7 cellular contexts compared by ENCODE assay signal in genomic region chr2:47903781-47904447, GRCh38. TPM values are rescaled to one million over a fixed set of nuclear protein-coding genes. Genes with fewer than 3 reads are reported as not detected.
DNase-seq lines count a peak whose midpoint lies in the region; ATAC-seq lines count a peak whose summit lies in the region.

No MANE protein-coding gene starts in this region.

- H3K27me3 ChIP-seq in iPS DF 6.9 (ENCODE audit: control insufficient read depth, insufficient read depth, low read length) = no peaks in the 10 kb centered on the region

- H3K4me3 ChIP-seq in iPS DF 6.9 (ENCODE audit: low read length) = peak overlapping the region; percentile 59; the same call in 1 of the 2 replicates

- peak overlapping the region; percentile 89 for H3K4me3 Mint-ChIP-seq in activated CD8-positive, alpha-beta T cell treated with anti-CD3 and anti-CD28 coated beads, Interleukin-2, amount 10 ng/mL, durations not matched to agents 7 days and 5 days
- peak overlapping the region; percentile 89 to 99 for H3K4me3 Mint-ChIP-seq in stimulated activated naive B cell treated with anti-CD40 and anti-IgM and Interleukin-4, amounts not matched to agents 10 μg/mL and 1 μg/mL and 100 μg/mL, for 72 hours

- CTCF ChIA-PET in activated CD8-positive, alpha-beta T cell treated with anti-CD3 and anti-CD28 coated beads, Interleukin-2, amount 10 ng/mL, durations not matched to agents 7 days and 5 days (lab: Charles Lee) = interaction anchor here (1.5 kb wide), 1 partner anchor 15 kb away, joined by 4 read pairs; no protein-coding TSS in a partner anchor

- no peak for ATAC-seq in activated CD8-positive, alpha-beta T cell treated with anti-CD3 and anti-CD28 coated beads, Interleukin-2, amount 10 ng/mL, durations not matched to agents 7 days and 5 days
- ATAC-seq in stimulated activated naive B cell treated with anti-CD40 and anti-IgM and Interleukin-4, amounts not matched to agents 10 μg/mL and 1 μg/mL and 100 μg/mL, for 72 hours (replicated peaks) = no peak
- ATAC-seq in GM21619 (IDR thresholded peaks at IDR 0.05; ENCODE audit: unreplicated experiment) = no peak

- no peaks in the 10 kb centered on the region for H3K36me3 ChIP-seq in iPS DF 6.9 (ENCODE audit: control insufficient read depth, insufficient read depth, low read length)

- no CpG with 5 or more reads among the region's 9 CpGs for WGBS in iPS DF 6.9 (ENCODE audit: insufficient coverage, insufficient read length)

- H3K27me3 Mint-ChIP-seq in activated CD8-positive, alpha-beta T cell treated with anti-CD3 and anti-CD28 coated beads, Interleukin-2, amount 10 ng/mL, durations not matched to agents 7 days and 5 days (ENCODE audit: low read depth) = no peaks in the 10 kb centered on the region
- H3K27me3 Mint-ChIP-seq in stimulated activated naive B cell treated with anti-CD40 and anti-IgM and Interleukin-4, amounts not matched to agents 10 μg/mL and 1 μg/mL and 100 μg/mL, for 72 hours = no peaks in the 10 kb centered on the region

- H3K27ac ChIP-seq in iPS DF 6.9 (ENCODE audit: low read length) = no peak overlapping the region

- DNase-seq in HT-29 (ENCODE audit: low spot score) = peak; percentile 13
- DNase-seq in activated CD8-positive, alpha-beta T cell treated with anti-CD3 and anti-CD28 coated beads, Interleukin-2, amount 10 ng/mL, durations not matched to agents 7 days and 5 days = no peak
- no peak for DNase-seq in iPS DF 6.9 (ENCODE audit: low read depth, low spot score)
- no peak for DNase-seq in stimulated activated naive B cell treated with anti-CD40 and anti-IgM and Interleukin-4, amounts not matched to agents 10 μg/mL and 1 μg/mL and 100 μg/mL, for 72 hours
- DNase-seq in NCI-H510A treated with DMSO at 0.1 percent for 48 hours (lab: John Stamatoyannopoulos, UW) = no peak
- DNase-seq in LoVo (ENCODE audit: low spot score) = no peak

- H3K9me3 Mint-ChIP-seq in activated CD8-positive, alpha-beta T cell treated with anti-CD3 and anti-CD28 coated beads, Interleukin-2, amount 10 ng/mL, durations not matched to agents 7 days and 5 days (ENCODE audit: insufficient read depth) = no peaks in the 10 kb centered on the region
- H3K9me3 Mint-ChIP-seq in stimulated activated naive B cell treated with anti-CD40 and anti-IgM and Interleukin-4, amounts not matched to agents 10 μg/mL and 1 μg/mL and 100 μg/mL, for 72 hours = no peaks in the 10 kb centered on the region

- POLR2A ChIA-PET in activated CD8-positive, alpha-beta T cell treated with anti-CD3 and anti-CD28 coated beads, Interleukin-2, amount 10 ng/mL, durations not matched to agents 7 days and 5 days (lab: Charles Lee) = no interaction called here

- H3K27ac Mint-ChIP-seq in activated CD8-positive, alpha-beta T cell treated with anti-CD3 and anti-CD28 coated beads, Interleukin-2, amount 10 ng/mL, durations not matched to agents 7 days and 5 days = peak overlapping the region; percentile 98
- peak overlapping the region; percentile 97 for H3K27ac Mint-ChIP-seq in stimulated activated naive B cell treated with anti-CD40 and anti-IgM and Interleukin-4, amounts not matched to agents 10 μg/mL and 1 μg/mL and 100 μg/mL, for 72 hours

- H3K4me1 ChIP-seq in iPS DF 6.9 (ENCODE audit: control insufficient read depth, insufficient read depth, low read length) = no peaks in the 10 kb centered on the region; the same call in 1 of the 2 replicates

- peaks cover 8% of the 10 kb centered on the region for H3K36me3 Mint-ChIP-seq in activated CD8-positive, alpha-beta T cell treated with anti-CD3 and anti-CD28 coated beads, Interleukin-2, amount 10 ng/mL, durations not matched to agents 7 days and 5 days (ENCODE audit: low read depth)
- H3K36me3 Mint-ChIP-seq in stimulated activated naive B cell treated with anti-CD40 and anti-IgM and Interleukin-4, amounts not matched to agents 10 μg/mL and 1 μg/mL and 100 μg/mL, for 72 hours = peaks cover 4 to 11% of the 10 kb centered on the region in 2 donors

- H3K4me1 Mint-ChIP-seq in activated CD8-positive, alpha-beta T cell treated with anti-CD3 and anti-CD28 coated beads, Interleukin-2, amount 10 ng/mL, durations not matched to agents 7 days and 5 days (ENCODE audit: low read depth) = peaks cover 44% of the 10 kb centered on the region
- H3K4me1 Mint-ChIP-seq in stimulated activated naive B cell treated with anti-CD40 and anti-IgM and Interleukin-4, amounts not matched to agents 10 μg/mL and 1 μg/mL and 100 μg/mL, for 72 hours = peaks cover 27 to 38% of the 10 kb centered on the region in 2 donors

- no peaks in the 10 kb centered on the region for H3K9me3 ChIP-seq in iPS DF 6.9 (ENCODE audit: control insufficient read depth, insufficient read depth, low read length)

RNA-seq across cellular contexts. Expression of gene FBXO11, which starts 2.4 kb away (rescaled TPM):
- total RNA-seq in HT-29 (2014; rRNA removed; shearing (Covaris generic)) = 12.0 and 22.8 TPM in 2 replicates
- 10 to 100 TPM; 49.1 to 51.9 TPM for total RNA-seq in activated CD8-positive, alpha-beta T cell treated with anti-CD3 and anti-CD28 coated beads, Interleukin-2, amount 10 ng/mL, durations not matched to agents 7 days and 5 days
